In genomic region chr18:9362869-9363268, GRCh38 we compare ENCODE assay signal across 21 cellular contexts. TPM values are rescaled to one million over a fixed set of nuclear protein-coding genes. Genes with fewer than 3 reads are reported as not detected.
DNase-seq lines count a peak whose midpoint lies in the region; ATAC-seq and TF ChIP-seq lines count a peak whose summit lies in the region.
"Had no signal": no experiment of that assay in that cellular context is flagged by ENCODE, and none has a peak within 500 bp of the region (broad histone marks: within the 10 kb centered on the region; RNA-seq: fewer than 3 reads in every experiment).

No MANE protein-coding gene starts in this region.

- ATAC-seq in mucosa of descending colon (peak; percentile 51), GM21576 (IDR thresholded peaks at IDR 0.05; ENCODE audit: unreplicated experiment) (no peak)
- ATAC-seq: activated CD8-positive, alpha-beta memory T cell treated with anti-CD3 and anti-CD28 coated beads, Interleukin-2, amount 10 ng/mL, durations not matched to agents 7 days and 5 days; left lobe of liver; naive thymus-derived CD8-positive, alpha-beta T cell; stimulated activated naive B cell treated with anti-CD40 and anti-IgM and Interleukin-4, amounts not matched to agents 10 μg/mL and 1 μg/mL and 100 μg/mL, for 72 hours had no signal

- TF ChIP-seq RAD21 in Ishikawa (IDR thresholded peaks at IDR 0.05; ENCODE audit: low read depth): no peak

- DNase-seq in A172 (ENCODE audit: low spot score) (peak; percentile 32), coronary artery (ENCODE audit: low spot score) (no peak), mucosa of descending colon (no peak), superior temporal gyrus (ENCODE audit: extremely low spot score) (no peak), NOMO-1 (lab: John Stamatoyannopoulos, UW; ENCODE audit: unreplicated experiment in 2 of 2) (no peak)
- no peak for DNase-seq in stimulated activated naive CD4-positive, alpha-beta T cell (lab: John Stamatoyannopoulos, UW)
- DNase-seq: 8988T; activated CD4-positive, CD25-positive, alpha-beta regulatory T cell treated with anti-CD3 and anti-CD28 coated beads, Interleukin-2, amount 50 U/mL, for 72 hours; activated CD8-positive, alpha-beta memory T cell treated with anti-CD3 and anti-CD28 coated beads, Interleukin-2, amount 10 ng/mL, durations not matched to agents 7 days and 5 days; DMS53; naive thymus-derived CD8-positive, alpha-beta T cell; NCI-H1930; NCI-H510A treated with DMSO at 0.1 percent for 48 hours; SJCRH30; stimulated activated CD4-positive, alpha-beta T cell treated with anti-CD3 and anti-CD28 coated beads, Interleukin-15, amount 100 ng/mL, for 24 hours; stimulated activated naive B cell treated with anti-CD40 and anti-IgM and Interleukin-4, amounts not matched to agents 10 μg/mL and 1 μg/mL and 100 μg/mL, for 72 hours; T-helper 9 cell had no signal

- H3K4me3 ChIP-seq in coronary artery: no peak overlapping the region
- H3K4me3 ChIP-seq in mucosa of descending colon: no peak overlapping the region
- H3K4me3 ChIP-seq: HAP-1, SJCRH30 had no signal

- intact Hi-C loops in mucosa of descending colon (cut with DNase I, micrococcal nuclease): no loop called here

- TF ChIP-seq EP300 in Ishikawa (IDR thresholded peaks at IDR 0.05; ENCODE audit: borderline replicate concordance): no peak

- H3K9me3 ChIP-seq in mucosa of descending colon: no peaks in the 10 kb centered on the region
- H3K9me3 ChIP-seq: HAP-1, SJCRH30 had no signal

- H3K27ac ChIP-seq in coronary artery: peak overlapping the region; percentile 58 to 78
- H3K27ac ChIP-seq: SJCRH30 had no signal

- TF ChIP-seq CTCF in coronary artery (IDR thresholded peaks at IDR 0.05) (no peak), mucosa of descending colon (IDR thresholded peaks at IDR 0.05) (no peak)

- no peaks in the 10 kb centered on the region for H3K4me1 ChIP-seq in mucosa of descending colon (ENCODE audit: low read depth)
- H3K4me1 ChIP-seq: SJCRH30 had no signal

- no peaks in the 10 kb centered on the region for H3K36me3 ChIP-seq in mucosa of descending colon (ENCODE audit: low read depth)
- H3K36me3 ChIP-seq: HAP-1, SJCRH30 had no signal

TF ChIP-seq in Ishikawa, 13 proteins besides CTCF, POLR2A, EP300 and RAD21:
- TF ChIP-seq TEAD4 (IDR thresholded peaks at IDR 0.05) (peak; percentile 61), REST (IDR thresholded peaks at IDR 0.05; ENCODE audit: low read depth) (no peak), USF1 (IDR thresholded peaks at IDR 0.05) (no peak)

RNA-seq across cellular contexts. Expression of gene TWSG1, which starts 28.3 kb away (rescaled TPM):
- 92.5 and 97.5 TPM in 2 replicates for total RNA-seq in A172 (2014; rRNA removed; shearing (Covaris generic))
- 10 to 100 TPM; 10.5 to 45.3 (median 17.8) TPM for total RNA-seq in mucosa of descending colon
